ENCODE assay signal across 15 cellular contexts in genomic region chr16:32676065-32676464, GRCh38. TPM values are rescaled to one million over a fixed set of nuclear protein-coding genes. Genes with fewer than 3 reads are reported as not detected.
"Had no signal": no experiment of that assay in that cellular context is flagged by ENCODE, and none has a peak within 500 bp of the region (broad histone marks: within the 10 kb centered on the region; RNA-seq: fewer than 3 reads in every experiment).

A gene with protein sequence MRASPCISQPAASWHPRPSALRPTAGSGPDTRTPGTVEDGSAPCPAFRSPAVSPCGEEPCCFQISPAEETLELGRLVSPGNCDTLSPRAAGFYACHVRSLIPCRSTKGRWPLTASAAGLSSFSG (minus strand): TSS chr16:32676165. CDS start chr16:32676097, 68 bp downstream.

RNA-seq across cellular contexts. Expression of the gene that starts here (rescaled TPM):
- total RNA-seq: stomach, subcutaneous adipose tissue, suprapubic skin, temporal lobe, thoracic aorta, thyroid gland, tibial nerve, transverse colon, upper lobe of left lung, upper lobe of right lung, ureter, urinary bladder, uterus, vagina had no signal
- polyA plus RNA-seq: stomach, thymus, urinary bladder had no signal
